26 cellular contexts compared by ENCODE assay signal in genomic region chr6:144474290-144474689, GRCh38.
"Had no signal": no experiment of that assay in that cellular context is flagged by ENCODE, and none has a peak within 500 bp of the region (broad histone marks: within the 10 kb centered on the region; RNA-seq: fewer than 3 reads in every experiment).

No MANE protein-coding gene starts in this region.

- H3K27me3 Mint-ChIP-seq: activated CD4-positive, alpha-beta memory T cell treated with anti-CD3 and anti-CD28 coated beads for 36 hours; activated naive CD8-positive, alpha-beta T cell treated with anti-CD3 and anti-CD28 coated beads, Interleukin-2, amount 50 U/mL, for 24 hours; IgD-negative memory B cell; T-helper 17 cell had no signal

- H3K27ac Mint-ChIP-seq: activated CD4-positive, alpha-beta memory T cell treated with anti-CD3 and anti-CD28 coated beads for 36 hours; activated naive CD4-positive, alpha-beta T cell treated with anti-CD3 and anti-CD28 coated beads for 36 hours; activated naive CD8-positive, alpha-beta T cell treated with anti-CD3 and anti-CD28 coated beads, Interleukin-2, amount 50 U/mL, for 24 hours; IgD-negative memory B cell; WTC11 had no signal

- H3K4me3 ChIP-seq: ascending aorta, body of pancreas had no signal

- DNase-seq: activated CD4-positive, alpha-beta memory T cell treated with anti-CD3 and anti-CD28 coated beads for 36 hours; activated CD4-positive, alpha-beta T cell treated with anti-CD3 and anti-CD28 coated beads for 48 hours; activated CD4-positive, CD25-positive, alpha-beta regulatory T cell treated with anti-CD3 and anti-CD28 coated beads, Interleukin-2, amount 50 U/mL, for 72 hours; activated CD8-positive, alpha-beta memory T cell treated with anti-CD3 and anti-CD28 coated beads for 24 hours; activated gamma-delta T cell; activated naive CD4-positive, alpha-beta T cell treated with anti-CD3 and anti-CD28 coated beads for 36 hours; activated naive CD8-positive, alpha-beta T cell treated with anti-CD3 and anti-CD28 coated beads, Interleukin-2, amount 50 U/mL, for 24 hours; activated T-cell treated with anti-CD3 and anti-CD28 coated beads, Interleukin-2, amount 50 U/mL, for 4 hours; amniotic stem cell; body of pancreas; central memory CD4-positive, alpha-beta T cell; KG1; NCI-H1092; NCI-H1417 treated with DMSO at 0.1 percent for 48 hours; NCI-H1694; NCI-H2029; NCI-H2107; NCI-H446 treated with DMSO at 0.1 percent for 48 hours; NCI-H526 treated with DMSO at 0.1 percent for 48 hours; NCI-H82; SIG-M5; T-helper 17 cell; T-helper 9 cell had no signal

- H3K27ac ChIP-seq: ascending aorta, body of pancreas had no signal

- H3K4me3 Mint-ChIP-seq: activated CD4-positive, alpha-beta memory T cell treated with anti-CD3 and anti-CD28 coated beads for 36 hours; activated naive CD4-positive, alpha-beta T cell treated with anti-CD3 and anti-CD28 coated beads for 36 hours; activated naive CD8-positive, alpha-beta T cell treated with anti-CD3 and anti-CD28 coated beads, Interleukin-2, amount 50 U/mL, for 24 hours; activated T-cell treated with anti-CD3 and anti-CD28 coated beads, Interleukin-2, amount 50 U/mL, for 4 hours; IgD-negative memory B cell; WTC11 had no signal

- H3K4me1 ChIP-seq: body of pancreas had no signal

- ATAC-seq: activated naive CD8-positive, alpha-beta T cell treated with anti-CD3 and anti-CD28 coated beads, Interleukin-2, amount 50 U/mL, for 24 hours; activated T-cell treated with anti-CD3 and anti-CD28 coated beads, Interleukin-2, amount 50 U/mL, for 4 hours; body of pancreas; T-helper 17 cell; WTC11 had no signal

- H3K9me3 Mint-ChIP-seq: activated CD4-positive, alpha-beta memory T cell treated with anti-CD3 and anti-CD28 coated beads for 36 hours; activated naive CD4-positive, alpha-beta T cell treated with anti-CD3 and anti-CD28 coated beads for 36 hours; activated naive CD8-positive, alpha-beta T cell treated with anti-CD3 and anti-CD28 coated beads, Interleukin-2, amount 50 U/mL, for 24 hours; activated T-cell treated with anti-CD3 and anti-CD28 coated beads, Interleukin-2, amount 50 U/mL, for 4 hours; IgD-negative memory B cell had no signal

- H3K27me3 ChIP-seq: ascending aorta, body of pancreas had no signal

- H3K9me3 ChIP-seq: ascending aorta, body of pancreas had no signal
